8 cellular contexts compared by ENCODE assay signal in genomic region chr10:71850021-71850744, GRCh38. TPM values are rescaled to one million over a fixed set of nuclear protein-coding genes. Genes with fewer than 3 reads are reported as not detected.
DNase-seq lines count a peak whose midpoint lies in the region; ATAC-seq and TF ChIP-seq lines count a peak whose summit lies in the region.

No MANE protein-coding gene starts in this region.

- H3K23ac ChIP-seq in mesenchymal stem cell (ENCODE audit: low read length in 2 of 2) = peak overlapping the region in 1 of 2 experiments; percentile 34

- no peak for TF ChIP-seq CTCF in heart right ventricle (IDR thresholded peaks at IDR 0.05)
- TF ChIP-seq CTCF in brain (conservative IDR thresholded peaks at IDR 0.05) = no peak
- no peak for TF ChIP-seq CTCF in uterus (IDR thresholded peaks at IDR 0.05)

- H3K4me1 Mint-ChIP-seq in brain = peaks cover 70% of the 10 kb centered on the region

- no peak for TF ChIP-seq POLR2A in uterus (IDR thresholded peaks at IDR 0.05)

- peak overlapping the region in 1 of 2 experiments; percentile 45 for H2BK12ac ChIP-seq in mesenchymal stem cell (ENCODE audit: low read length in 2 of 2)

- peaks cover 1% of the 10 kb centered on the region for H3K79me1 ChIP-seq in mesenchymal stem cell (replicated peaks; ENCODE audit: low read length, poor library complexity, severe bottlenecking)

- peak overlapping the region; percentile 55 for H3K4me2 ChIP-seq in mesenchymal stem cell (ENCODE audit: low read length, poor library complexity, severe bottlenecking)

- no peak for DNase-seq in heart right ventricle
- no peak for DNase-seq in cardiac septum (ENCODE audit: low spot score)
- no peak for DNase-seq in mesenchymal stem cell
- no peak for DNase-seq in uterus
- no peak for DNase-seq in A172 (ENCODE audit: low spot score)
- DNase-seq in NCI-H1930 (lab: John Stamatoyannopoulos, UW) = no peak

- ATAC-seq in heart right ventricle (no peak), GM18502 (IDR thresholded peaks at IDR 0.05; ENCODE audit: poor library complexity, unreplicated experiment) (no peak)

- peaks cover 40% of the 10 kb centered on the region for H3K36me3 Mint-ChIP-seq in brain

- no peak overlapping the region for H2AFZ ChIP-seq in mesenchymal stem cell (ENCODE audit: low read depth, low read length)

- no peak overlapping the region for H2AK5ac ChIP-seq in mesenchymal stem cell (ENCODE audit: low read length, severe bottlenecking)

- H3K27ac ChIP-seq in heart right ventricle (peak overlapping the region; percentile 89 to 99 (median 98)), mesenchymal stem cell (ENCODE audit: low read length, poor library complexity, severe bottlenecking) (no peak overlapping the region), uterus (peak overlapping the region; percentile 92 to 100)

- H2BK5ac ChIP-seq in mesenchymal stem cell (ENCODE audit: low read depth, low read length, poor library complexity, severe bottlenecking) = no peak overlapping the region

- no peak overlapping the region for H2BK15ac ChIP-seq in mesenchymal stem cell (ENCODE audit: low read depth, poor library complexity, severe bottlenecking)

- WGBS in heart right ventricle, 2 donors = 3 to 5% methylated on average over 13 of the region's 13 CpGs
- 10% methylated on average over 13 of the region's 13 CpGs for WGBS in mesenchymal stem cell

- intact Hi-C loops in heart right ventricle (cut with DNase I) (no loop called here), cardiac septum (cut with DNase I) (no loop called here), uterus (cut with DNase I; ENCODE audit: low total_unique reads) (no loop called here)

- peaks cover 7 to 68% (median 54%) of the 10 kb centered on the region in 9 donors for H3K4me1 ChIP-seq in heart right ventricle
- H3K4me1 ChIP-seq in mesenchymal stem cell (ENCODE audit: control insufficient read depth, insufficient read depth, low read depth, low read length) = peaks cover 14% of the 10 kb centered on the region
- peaks cover 0 to 5% of the 10 kb centered on the region in 2 donors for H3K4me1 ChIP-seq in uterus

- peaks cover 0 to 3% (median 0%) of the 10 kb centered on the region in 5 experiments for H3K9me3 Mint-ChIP-seq in brain

- H3K4me3 ChIP-seq in heart right ventricle (peak overlapping the region; percentile 85 to 100 (median 94)), mesenchymal stem cell (ENCODE audit: insufficient read depth in 1 of 2, low read depth in 1 of 2, low read length in 2 of 2) (peak overlapping the region; percentile 97 to 100), uterus (peak overlapping the region; percentile 65 to 88)

- peak overlapping the region; percentile 98 to 99 (median 98) for H3K4me3 Mint-ChIP-seq in brain

- H3K27me3 ChIP-seq in heart right ventricle (no peaks in the 10 kb centered on the region), mesenchymal stem cell (ENCODE audit: control insufficient read depth in 1 of 2, insufficient read depth in 1 of 2, low read length in 2 of 2) (no peaks in the 10 kb centered on the region), uterus (no peaks in the 10 kb centered on the region)

- H3K18ac ChIP-seq in mesenchymal stem cell (ENCODE audit: low read depth in 1 of 2, low read length in 2 of 2) = peak overlapping the region; percentile 100

- H3K9ac ChIP-seq in mesenchymal stem cell (ENCODE audit: low read length) = peak overlapping the region; percentile 99

- peak overlapping the region in 1 of 2 experiments; percentile 97 for H3K4ac ChIP-seq in mesenchymal stem cell (ENCODE audit: low read depth in 1 of 2, low read length in 2 of 2)

- H3K36me3 ChIP-seq in heart right ventricle = peaks cover 0 to 9% (median 0%) of the 10 kb centered on the region in 9 donors
- H3K36me3 ChIP-seq in mesenchymal stem cell (ENCODE audit: control insufficient read depth in 1 of 2, insufficient read depth in 2 of 2, low read depth in 1 of 2, low read length in 2 of 2) = no peaks in the 10 kb centered on the region
- no peaks in the 10 kb centered on the region for H3K36me3 ChIP-seq in uterus

- H3K14ac ChIP-seq in mesenchymal stem cell (ENCODE audit: low read length in 2 of 2) = peak overlapping the region in 1 of 2 experiments; percentile 100

- H2BK120ac ChIP-seq in mesenchymal stem cell (ENCODE audit: low read depth, low read length) = no peak overlapping the region

- no peak overlapping the region for H4K8ac ChIP-seq in mesenchymal stem cell (ENCODE audit: low read length)

- H3K9me3 ChIP-seq in heart right ventricle = no peaks in the 10 kb centered on the region
- H3K9me3 ChIP-seq in mesenchymal stem cell (ENCODE audit: control insufficient read depth, low read length) = no peaks in the 10 kb centered on the region
- no peaks in the 10 kb centered on the region for H3K9me3 ChIP-seq in uterus

- peaks cover 15% of the 10 kb centered on the region for H3K27me3 Mint-ChIP-seq in brain

- H4K91ac ChIP-seq in mesenchymal stem cell (ENCODE audit: low read length) = no peak overlapping the region

- peak overlapping the region; percentile 91 to 98 (median 96) for H3K27ac Mint-ChIP-seq in brain

RNA-seq across cellular contexts. Expression of gene PSAP, which starts 0.9 kb away (rescaled TPM):
- total RNA-seq in heart right ventricle (1,000 to 10,000 TPM; 1,446 to 2,078 (median 1,666) TPM), cardiac septum (1,123 TPM), uterus (100 to 1,000 TPM; 603 to 903 (median 759) TPM)
- polyA plus RNA-seq in heart right ventricle (100 to 1,000 TPM; 443 to 780 TPM), brain (ENCODE audit: insufficient read depth, low read depth, low replicate concordance) (1,531 TPM)
- polyA plus RNA-seq in mesenchymal stem cell (2013, experiment 1 of 2) = 688 TPM
- polyA plus RNA-seq in mesenchymal stem cell (2013, experiment 2 of 2) = 698 TPM
- 495 and 497 TPM in 2 replicates for total RNA-seq in A172 (2014; rRNA removed; shearing (Covaris generic))
